ENCODE assay signal across 8 cellular contexts in genomic region chr10:79779310-79779938, GRCh38. TPM values are rescaled to one million over a fixed set of nuclear protein-coding genes. Genes with fewer than 3 reads are reported as not detected.
DNase-seq lines count a peak whose midpoint lies in the region; TF ChIP-seq lines count a peak whose summit lies in the region.
"Not testable (repeated sequence)": the region's sequence is repeated elsewhere in the genome, so short reads cannot be mapped to it uniquely, and the experiment has no call there.

No MANE protein-coding gene starts in this region.

- in situ Hi-C loops in astrocyte of the cerebellum (cut with HindIII; ENCODE audit: low sequenced_read_pairs), result not testable (repeated sequence)

- not testable (repeated sequence) for TF ChIP-seq POLR2A in testis (IDR thresholded peaks at IDR 0.05)

- not testable (repeated sequence) for H3K4me3 ChIP-seq in GM06990 (replicated peaks; ENCODE audit: low read depth, low read length); MM.1S (ENCODE audit: low read length); astrocyte of the cerebellum (ENCODE audit: low read depth, low read length); left ventricle myocardium inferior; testis

- intact Hi-C loops in left ventricle myocardium inferior (cut with micrococcal nuclease); posterior vena cava (cut with DNase I); testis (cut with DNase I; ENCODE audit: low total_unique reads): not testable (repeated sequence)

- TF ChIP-seq CTCF in GM06990 (IDR thresholded peaks at IDR 0.05; ENCODE audit: insufficient read depth, low read length, poor library complexity, severe bottlenecking) (peak; percentile 62), MM.1S (IDR thresholded peaks at IDR 0.05; ENCODE audit: low read length) (peak; percentile 27), VCaP (conservative IDR thresholded peaks at IDR 0.05) (peak; percentile 46), astrocyte of the cerebellum (IDR thresholded peaks at IDR 0.05; ENCODE audit: low read depth, low read length, missing control alignments) (peak; percentile 52), left ventricle myocardium inferior (IDR thresholded peaks at IDR 0.05; ENCODE audit: borderline replicate concordance) (peak; percentile 74), testis (IDR thresholded peaks at IDR 0.05) (peak in 2 of 3 experiments; percentile 53 to 60)

- H3K79me2 ChIP-seq in MM.1S (ENCODE audit: low read length), result not testable (repeated sequence)

- H3K27me3 ChIP-seq in GM06990 (replicated peaks; ENCODE audit: control insufficient read depth, insufficient read depth, low read length); MM.1S (replicated peaks; ENCODE audit: insufficient read depth, low read length); left ventricle myocardium inferior (ENCODE audit: low read depth); testis: not testable (repeated sequence)

- POLR2A ChIA-PET in HEK293T (lab: Yijun Ruan, JAX), result not testable (repeated sequence)

- DNase-seq in GM06990 (ENCODE audit: extremely low read depth, insufficient read length) (peak; percentile 51), HEK293T (ENCODE audit: extremely low spot score) (peak; percentile 71), MM.1S (peak; percentile 22), astrocyte of the cerebellum (ENCODE audit: low read depth) (peak; percentile 35), left ventricle myocardium inferior (peak; percentile 72), posterior vena cava (ENCODE audit: low spot score) (peak; percentile 88), testis (peak; percentile 88)

- CTCF ChIA-PET in HEK293T (lab: Yijun Ruan, JAX), result not testable (repeated sequence)

- H3F3A ChIP-seq in MM.1S (ENCODE audit: insufficient read depth, low read length), result not testable (repeated sequence)

- WGBS in testis, 2 donors, result 8 to 21% methylated on average over 14 of the region's 14 CpGs

- not testable (repeated sequence) for H3K27ac ChIP-seq in MM.1S (ENCODE audit: low read length); VCaP; left ventricle myocardium inferior (replicated peaks); testis

- not testable (repeated sequence) for H3K9me3 ChIP-seq in MM.1S (replicated peaks; ENCODE audit: insufficient read depth, low read length); left ventricle myocardium inferior (replicated peaks); testis

- not testable (repeated sequence) for H3K4me2 ChIP-seq in MM.1S (ENCODE audit: low read depth, low read length)

- H3K36me3 ChIP-seq in GM06990 (ENCODE audit: control insufficient read depth, insufficient read depth, low read length); MM.1S (replicated peaks; ENCODE audit: insufficient read depth, low read length); left ventricle myocardium inferior; testis (ENCODE audit: low read depth, missing control alignments): not testable (repeated sequence)

- not testable (repeated sequence) for H2AFZ ChIP-seq in MM.1S (ENCODE audit: low read length)

- not testable (repeated sequence) for H4K20me1 ChIP-seq in MM.1S (ENCODE audit: insufficient read depth, low read length)

- not testable (repeated sequence) for H3K9me2 ChIP-seq in MM.1S (replicated peaks; ENCODE audit: insufficient read depth, low read length)

- H3K9ac ChIP-seq in MM.1S (ENCODE audit: low read length), result not testable (repeated sequence)

- H3K4me1 ChIP-seq in MM.1S (ENCODE audit: low read length); left ventricle myocardium inferior; testis: not testable (repeated sequence)

RNA-seq across cellular contexts. Expression of gene NUTM2E, which starts 47.1 kb away (rescaled TPM):
- total RNA-seq in left ventricle myocardium inferior, result not detected
- under 1 TPM in 1 of 2 donors, not detected in 1; 0.46 TPM for total RNA-seq in posterior vena cava
- under 1 TPM; 0.12 to 0.16 TPM for total RNA-seq in testis
- polyA plus RNA-seq in testis (ENCODE audit: insufficient read depth, low read depth, low replicate concordance), result 0.38 TPM

Comparison
In these comparisons a context has a peak if more than half of its experiments do, and no peak if none do; other contexts are left out.
1. DNase-seq: peak in every context shown above with its lines; median percentile 88 in posterior vena cava; 88 in testis; 72 in left ventricle myocardium inferior; 71 in HEK293T; 51 in GM06990; 35 in astrocyte of the cerebellum; 22 in MM.1S.